Comparison of ENCODE assay signal across 24 cellular contexts in the genomic region with DNA sequence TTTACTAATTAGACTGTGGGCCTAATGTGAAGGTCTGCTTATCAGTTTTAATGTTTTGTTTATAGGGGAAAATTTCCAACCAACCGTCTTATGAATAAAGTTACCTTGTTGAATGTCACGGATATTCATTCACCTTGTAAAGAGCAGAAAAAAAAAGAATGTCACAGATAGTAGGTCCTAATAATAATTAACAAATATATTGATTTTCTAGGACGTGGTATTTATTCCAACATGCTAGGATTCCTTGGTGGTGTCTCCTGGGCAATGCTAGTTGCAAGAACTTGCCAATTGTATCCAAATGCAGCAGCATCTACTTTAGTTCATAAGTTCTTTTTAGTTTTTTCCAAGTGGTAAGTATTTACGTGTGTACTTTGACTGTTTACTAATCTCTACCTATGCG. TPM values are rescaled to one million over a fixed set of nuclear protein-coding genes. Genes with fewer than 3 reads are reported as not detected.
DNase-seq lines count a peak whose midpoint lies in the region; ATAC-seq, FAIRE-seq and TF ChIP-seq lines count a peak whose summit lies in the region.
"Had no signal": no experiment of that assay in that cellular context is flagged by ENCODE, and none has a peak within 500 bp of the region (broad histone marks: within the 10 kb centered on the region; RNA-seq: fewer than 3 reads in every experiment).

No MANE protein-coding gene starts in this region.

- POLR2A ChIA-PET in HepG2 (lab: Yijun Ruan, JAX) = no interaction called here

- DNase-seq in activated naive CD4-positive, alpha-beta T cell treated with anti-CD3 and anti-CD28 coated beads, Interleukin-2, amount 50 U/mL, for 72 hours (ENCODE audit: low spot score in 2 of 2) = no peak
- DNase-seq in HepG2 (ENCODE audit: low spot score) (no peak), right lobe of liver (no peak), natural killer cell (no peak), GM12892 (ENCODE audit: insufficient read length) (no peak), suprapubic skin (ENCODE audit: low spot score in 2 of 2) (no peak)
- DNase-seq: AML-193; Caco-2; Calu3; CD4-positive, alpha-beta T cell; CD8-positive, alpha-beta T cell; DMS79 treated with DMSO at 0.1 percent for 48 hours; GF-D8 had no signal

- H3K79me2 ChIP-seq in HepG2 (ENCODE audit: insufficient read depth, low read length) = no peaks in the 10 kb centered on the region

- TF ChIP-seq EP300 in HepG2 (IDR thresholded peaks at IDR 0.05; ENCODE audit: low read depth in 2 of 2, low read length in 2 of 2) = no peak
- no peak for TF ChIP-seq EP300 in HepG2 (CRISPR knock-in tag; IDR thresholded peaks at IDR 0.05; ENCODE audit: borderline replicate concordance)
- TF ChIP-seq EP300 in suprapubic skin (IDR thresholded peaks at IDR 0.05) = no peak

- 82% methylated on average over 5 of the region's 5 CpGs for WGBS in HepG2 (ENCODE audit: low lambda C conversion rate)
- WGBS in right lobe of liver (ENCODE audit: insufficient coverage, low coverage, low lambda C conversion rate, missing lambda C conversion rate) = 36% methylated on average over 5 of the region's 5 CpGs
- 97% methylated on average over 5 of the region's 5 CpGs for WGBS in suprapubic skin

- H3K4me3 Mint-ChIP-seq in activated naive CD4-positive, alpha-beta T cell treated with anti-CD3 and anti-CD28 coated beads, Interleukin-2, amount 50 U/mL, for 24 hours = no peak overlapping the region
- H3K4me3 Mint-ChIP-seq in natural killer cell = no peak overlapping the region
- H3K4me3 Mint-ChIP-seq: B cell; CD4-positive, alpha-beta T cell; CD8-positive, alpha-beta T cell had no signal

- H3K4me1 Mint-ChIP-seq in activated naive CD4-positive, alpha-beta T cell treated with anti-CD3 and anti-CD28 coated beads, Interleukin-2, amount 50 U/mL, for 24 hours = no peaks in the 10 kb centered on the region
- H3K4me1 Mint-ChIP-seq in natural killer cell = peaks cover 4 to 5% of the 10 kb centered on the region in 2 donors
- H3K4me1 Mint-ChIP-seq: B cell had no signal

- H3K9me3 ChIP-seq in HepG2 (ENCODE audit: low read length) (no peaks in the 10 kb centered on the region), right lobe of liver (no peaks in the 10 kb centered on the region), suprapubic skin (no peaks in the 10 kb centered on the region)
- H3K9me3 ChIP-seq: A549; BLaER1 treated with 17β-estradiol and CSF1 and Interleukin-3, amounts not matched to agents 10 nM and 100 nM; Caco-2 had no signal

- H4K20me1 ChIP-seq in HepG2 (ENCODE audit: insufficient read depth, low read length) = no peaks in the 10 kb centered on the region

- TF ChIP-seq RAD21 in HepG2 (CRISPR knock-in tag; IDR thresholded peaks at IDR 0.05) = no peak

- in situ Hi-C loops in HepG2 (cut with HindIII; ENCODE audit: extremely low pct_ligation_motif_present, low pct_unique_long_range_greater_than_20kb) = no loop called here

- CTCF ChIA-PET in HepG2 (lab: Yijun Ruan, JAX; ENCODE audit: low intra/inter-chr PET ratio, low total read pairs) = no interaction called here

- peaks cover 15% of the 10 kb centered on the region for H3K36me3 Mint-ChIP-seq in activated naive CD4-positive, alpha-beta T cell treated with anti-CD3 and anti-CD28 coated beads, Interleukin-2, amount 50 U/mL, for 24 hours
- H3K36me3 Mint-ChIP-seq in activated naive CD4-positive, alpha-beta T cell treated with anti-CD3 and anti-CD28 coated beads, Interleukin-2, amount 50 U/mL, for 72 hours = peaks cover 0 to 5% of the 10 kb centered on the region in 2 donors
- peaks cover 18% of the 10 kb centered on the region for H3K36me3 Mint-ChIP-seq in natural killer cell

- H3K27ac Mint-ChIP-seq in activated naive CD4-positive, alpha-beta T cell treated with anti-CD3 and anti-CD28 coated beads, Interleukin-2, amount 50 U/mL, for 24 hours = peak overlapping the region; percentile 8
- H3K27ac Mint-ChIP-seq in activated naive CD4-positive, alpha-beta T cell treated with anti-CD3 and anti-CD28 coated beads, Interleukin-2, amount 50 U/mL, for 72 hours = no peak overlapping the region
- H3K27ac Mint-ChIP-seq in natural killer cell = peak overlapping the region in 1 of 2 donors; percentile 43
- H3K27ac Mint-ChIP-seq: B cell; CD4-positive, alpha-beta T cell; CD8-positive, alpha-beta T cell had no signal

- H3K27me3 Mint-ChIP-seq in activated naive CD4-positive, alpha-beta T cell treated with anti-CD3 and anti-CD28 coated beads, Interleukin-2, amount 50 U/mL, for 24 hours = no peaks in the 10 kb centered on the region
- H3K27me3 Mint-ChIP-seq in natural killer cell (ENCODE audit: low read depth in 2 of 2) = no peaks in the 10 kb centered on the region
- H3K27me3 Mint-ChIP-seq: B cell; CD4-positive, alpha-beta T cell had no signal

- TF ChIP-seq POLR2A in HepG2 (IDR thresholded peaks at IDR 0.05; ENCODE audit: insufficient read depth in 1 of 2, low read depth in 2 of 2, low read length in 2 of 2) (no peak), right lobe of liver (IDR thresholded peaks at IDR 0.05) (no peak), GM12892 (IDR thresholded peaks at IDR 0.05; ENCODE audit: low read depth, low read length) (no peak), suprapubic skin (IDR thresholded peaks at IDR 0.05) (no peak)

- ATAC-seq in activated naive CD4-positive, alpha-beta T cell treated with anti-CD3 and anti-CD28 coated beads, Interleukin-2, amount 50 U/mL, for 72 hours = no peak
- ATAC-seq in HepG2 (peak; percentile 76), right lobe of liver (peak; percentile 66 to 82 (median 81)), natural killer cell (no peak)
- ATAC-seq: A549; CD8-positive, alpha-beta T cell had no signal

- 0 out of 2 replicates have a peak, but pooled peaks cover 4% of the 10 kb centered on the region for H3K4me1 ChIP-seq in HepG2 (ENCODE audit: insufficient read depth, low read length)
- H3K4me1 ChIP-seq in right lobe of liver = peaks cover 0 to 9% (median 0%) of the 10 kb centered on the region in 4 donors
- H3K4me1 ChIP-seq in suprapubic skin = no peaks in the 10 kb centered on the region
- H3K4me1 ChIP-seq: A549, Caco-2 had no signal

- no peak overlapping the region for H3K4me3 ChIP-seq in HepG2 (replicated peaks in 1 of 3; ENCODE audit: insufficient read depth in 1 of 3, low read depth in 2 of 3, low read length in 3 of 3)
- no peak overlapping the region for H3K4me3 ChIP-seq in right lobe of liver
- no peak overlapping the region for H3K4me3 ChIP-seq in suprapubic skin
- H3K4me3 ChIP-seq: A549; BLaER1 treated with 17β-estradiol and CSF1 and Interleukin-3, amounts not matched to agents 10 nM and 100 nM had no signal

- no peaks in the 10 kb centered on the region for H3K27me3 ChIP-seq in HepG2 (ENCODE audit: control insufficient read depth in 1 of 2, insufficient read depth in 2 of 2, low read length in 2 of 2)
- no peaks in the 10 kb centered on the region for H3K27me3 ChIP-seq in right lobe of liver
- H3K27me3 ChIP-seq in suprapubic skin = no peaks in the 10 kb centered on the region
- H3K27me3 ChIP-seq: BLaER1 treated with 17β-estradiol and CSF1 and Interleukin-3, amounts not matched to agents 10 nM and 100 nM had no signal

- H3K9ac ChIP-seq in HepG2 (ENCODE audit: insufficient read depth, low read depth, low read length) = no peak overlapping the region

- H3K9me3 Mint-ChIP-seq in activated naive CD4-positive, alpha-beta T cell treated with anti-CD3 and anti-CD28 coated beads, Interleukin-2, amount 50 U/mL, for 24 hours = no peaks in the 10 kb centered on the region
- no peaks in the 10 kb centered on the region for H3K9me3 Mint-ChIP-seq in activated naive CD4-positive, alpha-beta T cell treated with anti-CD3 and anti-CD28 coated beads, Interleukin-2, amount 50 U/mL, for 72 hours
- no peaks in the 10 kb centered on the region for H3K9me3 Mint-ChIP-seq in natural killer cell
- H3K9me3 Mint-ChIP-seq: CD4-positive, alpha-beta T cell; CD8-positive, alpha-beta T cell had no signal

- no TSS peak for BruUV-seq in HepG2 (replicated peaks; lab: Mats Ljungman, UMichigan)

- FAIRE-seq in HepG2 (lab: Jason Lieb, UNC) = no peak
- no peak for FAIRE-seq in GM12892 (lab: Jason Lieb, UNC)
- FAIRE-seq: A549, D721Med, G401.6, GM12891, GM18507, GM19239 had no signal

- H3K27ac ChIP-seq in HepG2 (ENCODE audit: extremely low read length, insufficient read depth, low read length) = no peak overlapping the region
- H3K27ac ChIP-seq in right lobe of liver = no peak overlapping the region
- H3K27ac ChIP-seq in suprapubic skin = no peak overlapping the region
- H3K27ac ChIP-seq: 22Rv1, A549, C4-2B had no signal

- peaks cover 9 to 77% of the 10 kb centered on the region in 2 experiments for H3K36me3 ChIP-seq in HepG2 (replicated peaks in 1 of 2; ENCODE audit: control insufficient read depth in 1 of 2, insufficient read depth in 2 of 2, low read length in 2 of 2)
- peaks cover 0 to 64% (median 5%) of the 10 kb centered on the region in 4 donors for H3K36me3 ChIP-seq in right lobe of liver
- peaks cover 94% of the 10 kb centered on the region for H3K36me3 ChIP-seq in suprapubic skin

- H3K4me2 ChIP-seq in HepG2 (ENCODE audit: low read depth, low read length) = no peak overlapping the region
- H3K4me2 ChIP-seq: A549 had no signal

- intact Hi-C loops in HepG2 (cut with micrococcal nuclease; ENCODE audit: unreplicated experiment) = no loop called here
- intact Hi-C loops in right lobe of liver (cut with DNase I) = no loop called here
- intact Hi-C loops in natural killer cell (cut with micrococcal nuclease) = no loop called here

- no peak for TF ChIP-seq CTCF in HepG2 (CRISPR knock-in tag; IDR thresholded peaks at IDR 0.05)
- no peak for TF ChIP-seq CTCF in right lobe of liver (IDR thresholded peaks at IDR 0.05)
- no peak for TF ChIP-seq CTCF in natural killer cell (IDR thresholded peaks at IDR 0.05)
- TF ChIP-seq CTCF in suprapubic skin (IDR thresholded peaks at IDR 0.05) = no peak

- H2AFZ ChIP-seq in HepG2 (ENCODE audit: low read length) = no peak overlapping the region

RNA-seq across cellular contexts. Expression of gene PAPOLG, which starts 23.4 kb away (rescaled TPM):
- 10 to 100 TPM; 14.2 to 24.4 TPM for total RNA-seq in activated naive CD4-positive, alpha-beta T cell treated with anti-CD3 and anti-CD28 coated beads, Interleukin-2, amount 50 U/mL, for 72 hours
- 10.4 and 16.2 TPM in 2 replicates for total RNA-seq in HepG2 (2016; rRNA removed; fragmentation: Illumina TruSeq; extraction: Trizol)
- 2.5 and 2.7 TPM in 2 replicates for total RNA-seq in HepG2 (2016; cell fraction: cytosol; rRNA removed; fragmentation: Illumina TruSeq; extraction: Trizol; ENCODE audit: low read depth)
- total RNA-seq in HepG2 (2016; cell fraction: insoluble cytoplasmic fraction; rRNA removed; fragmentation: Illumina TruSeq; extraction: Trizol) = 10.8 and 14.7 TPM in 2 replicates
- total RNA-seq in HepG2 (2016; cell fraction: membrane; rRNA removed; fragmentation: Illumina TruSeq; extraction: Trizol) = 4.9 TPM in 2 replicates
- total RNA-seq in HepG2 (2016; cell fraction: nucleus; rRNA removed; fragmentation: Illumina TruSeq; extraction: Trizol) = 13.6 and 13.8 TPM in 2 replicates
- polyA plus RNA-seq in HepG2 (2011; rRNA removed) = 7.7 and 10.1 TPM in 2 replicates
- polyA plus RNA-seq in HepG2 (2011; cell fraction: cytosol; rRNA removed) = 2.3 and 4.8 TPM in 2 replicates
- polyA plus RNA-seq in HepG2 (2011; cell fraction: nucleus; rRNA removed) = 6.5 and 6.9 TPM in 2 replicates
- polyA plus RNA-seq in HepG2 (2012) = 5.9 and 7.1 TPM in 2 replicates
- 0.52 TPM in 2 replicates for polyA plus RNA-seq in HepG2 (2016; cell fraction: cytosol; fragmentation: Illumina TruSeq; extraction: Trizol; ENCODE audit: low read depth)
- 9.5 and 10.5 TPM in 2 replicates for polyA plus RNA-seq in HepG2 (2016; cell fraction: insoluble cytoplasmic fraction; fragmentation: Illumina TruSeq; extraction: Trizol; ENCODE audit: low read depth)
- 1.5 and 2.2 TPM in 2 replicates for polyA plus RNA-seq in HepG2 (2016; cell fraction: membrane; fragmentation: Illumina TruSeq; extraction: Trizol; ENCODE audit: low read depth)
- polyA plus RNA-seq in HepG2 (2016; cell fraction: nucleus; fragmentation: Illumina TruSeq; extraction: Trizol; ENCODE audit: insufficient read depth, low read depth) = 16.8 and 17.3 TPM in 2 replicates
- polyA minus RNA-seq in HepG2 (2011; rRNA and poly(A)+ RNA removed; ENCODE audit: low replicate concordance) = 6.3 and 11.0 TPM in 2 replicates
- polyA minus RNA-seq in HepG2 (2011; cell fraction: cytosol; rRNA and poly(A)+ RNA removed) = 9.7 and 11.3 TPM in 2 replicates
- polyA minus RNA-seq in HepG2 (2011; cell fraction: nucleus; rRNA and poly(A)+ RNA removed) = 27.6 and 30.2 TPM in 2 replicates
- 1 to 10 TPM; 3.6 to 5.9 (median 4.2) TPM for total RNA-seq in right lobe of liver
- 10 to 100 TPM; 19.6 to 25.4 (median 19.8) TPM for total RNA-seq in natural killer cell
- polyA plus RNA-seq in GM12892 (2012; ENCODE audit: missing spikeins) = 7.0 TPM
- total RNA-seq in suprapubic skin = 10 to 100 TPM; 15.4 to 23.0 (median 19.5) TPM

Comparison
In these comparisons a context has a peak if more than half of its experiments do, and no peak if none do; other contexts are left out.
1. ATAC-seq: peak in HepG2 (single experiment) and right lobe of liver (4 of 4); none in activated naive CD4-positive, alpha-beta T cell treated with anti-CD3 and anti-CD28 coated beads, Interleukin-2, amount 50 U/mL, for 72 hours (0 of 2) and natural killer cell (0 of 3).